21 cellular contexts compared by ENCODE assay signal in the genomic region with DNA sequence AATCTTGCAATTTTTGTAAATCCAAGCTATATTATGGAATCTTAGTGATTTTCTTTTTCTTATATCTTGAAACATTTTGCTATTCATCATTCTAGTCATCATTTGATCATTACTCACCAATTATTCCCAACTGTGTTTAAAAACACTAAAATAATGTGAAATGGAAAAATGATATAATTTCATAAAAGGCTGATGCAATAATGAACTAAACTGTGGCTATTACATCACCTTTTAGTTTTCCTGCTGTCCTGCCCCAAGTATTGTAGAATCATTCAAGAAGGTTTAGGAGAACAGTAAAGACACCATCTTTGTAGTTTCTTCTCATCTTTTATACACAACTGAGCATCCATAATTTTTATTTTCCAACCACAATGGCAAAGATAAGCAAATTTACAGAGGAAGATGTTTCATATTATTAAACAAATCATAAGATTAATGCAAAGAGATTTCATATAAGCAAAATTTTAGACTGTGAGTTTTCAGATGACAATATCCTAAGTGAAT.
DNase-seq lines count a peak whose midpoint lies in the region; ATAC-seq, FAIRE-seq and TF ChIP-seq lines count a peak whose summit lies in the region.
"Had no signal": no experiment of that assay in that cellular context is flagged by ENCODE, and none has a peak within 500 bp of the region (broad histone marks: within the 10 kb centered on the region; RNA-seq: fewer than 3 reads in every experiment).

No MANE protein-coding gene starts in this region.

- no peaks in the 10 kb centered on the region for H4K20me1 ChIP-seq in GM23248 (ENCODE audit: insufficient read depth)

- intact Hi-C loops in kidney (cut with DNase I), result no loop called here

- DNase-seq in GM23248 (peak; percentile 6), adipocyte (ENCODE audit: low read depth) (peak; percentile 32), fibroblast of the aortic adventitia (ENCODE audit: low read depth) (peak; percentile 14), epidermal melanocyte (ENCODE audit: insufficient read length, low spot score) (no peak), kidney (no peak)
- DNase-seq: C1 segment of cervical spinal cord; Calu3; CD4-positive, alpha-beta memory T cell; COR-L47; DMS53; DMS79 treated with DMSO at 0.1 percent for 48 hours; GF-D8; GOT3; H7; HCEC 1CT; HFFc6 had no signal

- H2AFZ ChIP-seq in GM23248, result no peak overlapping the region

- H3K27ac ChIP-seq in GM23248 (no peak overlapping the region), HEK293 (ENCODE audit: extremely low read depth, low read depth, low read length) (no peak overlapping the region), kidney (ENCODE audit: low read depth in 2 of 2, low read length in 2 of 2) (no peak overlapping the region)

- CTCF ChIA-PET in HEK293 (lab: Yijun Ruan, JAX), result no interaction called here

- H3K9me3 ChIP-seq in GM23248 (ENCODE audit: low read depth) (no peaks in the 10 kb centered on the region), HEK293 (ENCODE audit: control insufficient read depth, insufficient read depth, low read depth, low read length) (no peaks in the 10 kb centered on the region), adipocyte (ENCODE audit: control insufficient read depth, low read length) (no peaks in the 10 kb centered on the region), kidney (ENCODE audit: control insufficient read depth in 1 of 2, low read length in 2 of 2) (no peaks in the 10 kb centered on the region)

- H3K9me2 ChIP-seq in GM23248 (ENCODE audit: insufficient read depth), result no peaks in the 10 kb centered on the region

- H3F3A ChIP-seq in GM23248 (ENCODE audit: insufficient read depth), result no peaks in the 10 kb centered on the region

- H3K4me3 ChIP-seq in GM23248 (no peak overlapping the region), HEK293 (ENCODE audit: low read depth, low read length) (no peak overlapping the region), adipocyte (ENCODE audit: low read length) (no peak overlapping the region), fibroblast of the aortic adventitia (ENCODE audit: low read depth, low read length) (no peak overlapping the region), kidney (ENCODE audit: low read length in 2 of 2) (no peak overlapping the region)

- TF ChIP-seq CTCF in HEK293 (tag by site-specific recombination; IDR thresholded peaks at IDR 0.05) (no peak), fibroblast of the aortic adventitia (IDR thresholded peaks at IDR 0.05; ENCODE audit: insufficient read depth, low read length) (no peak), kidney (IDR thresholded peaks at IDR 0.05; ENCODE audit: borderline replicate concordance, extremely low read depth, insufficient read depth) (no peak)

- H3K4me2 ChIP-seq in GM23248 (ENCODE audit: unreplicated experiment), result no peak overlapping the region

- H3K79me2 ChIP-seq in GM23248 (ENCODE audit: insufficient read depth), result no peaks in the 10 kb centered on the region

- H3K27me3 ChIP-seq in GM23248 (replicated peaks; ENCODE audit: insufficient read depth) (no peaks in the 10 kb centered on the region), adipocyte (replicated peaks; ENCODE audit: control insufficient read depth, insufficient read depth, low read length) (no peaks in the 10 kb centered on the region)

- H3K4me1 ChIP-seq in GM23248 (ENCODE audit: insufficient read depth), result peaks cover 10% of the 10 kb centered on the region
- no peaks in the 10 kb centered on the region for H3K4me1 ChIP-seq in HEK293 (ENCODE audit: control insufficient read depth, insufficient read depth, low read length)
- peaks cover 7% of the 10 kb centered on the region for H3K4me1 ChIP-seq in adipocyte (ENCODE audit: control insufficient read depth, insufficient read depth, low read length)
- H3K4me1 ChIP-seq in kidney (ENCODE audit: control insufficient read depth in 1 of 2, insufficient read depth in 1 of 2, low read depth in 1 of 2, low read length in 2 of 2), result peaks cover 0 to 5% of the 10 kb centered on the region in 2 donors

- FAIRE-seq in kidney (lab: Jason Lieb, UNC), result no peak
- FAIRE-seq: GM12891, GM19239 had no signal

- H3K36me3 ChIP-seq in GM23248 (ENCODE audit: low read depth) (no peaks in the 10 kb centered on the region), HEK293 (ENCODE audit: control insufficient read depth in 2 of 2, insufficient read depth in 1 of 2, low read length in 2 of 2) (no peaks in the 10 kb centered on the region), adipocyte (ENCODE audit: control insufficient read depth, insufficient read depth, low read length, severe bottlenecking) (no peaks in the 10 kb centered on the region), kidney (ENCODE audit: control insufficient read depth in 1 of 2, insufficient read depth in 2 of 2, low read length in 2 of 2) (no peaks in the 10 kb centered on the region)

- H3K9ac ChIP-seq in GM23248, result no peak overlapping the region
- H3K9ac ChIP-seq in adipocyte (ENCODE audit: low read length), result no peak overlapping the region
- no peak overlapping the region for H3K9ac ChIP-seq in kidney (ENCODE audit: low read length in 2 of 2)

- in situ Hi-C loops in GM23248 (cut with MboI), result no loop called here

- ATAC-seq in HG03039 (IDR thresholded peaks at IDR 0.05; ENCODE audit: unreplicated experiment), result no peak
- ATAC-seq in GM19455 (IDR thresholded peaks at IDR 0.05; ENCODE audit: unreplicated experiment), result no peak

- POLR2A ChIA-PET in HEK293 (lab: Yijun Ruan, JAX), result no interaction called here

TF ChIP-seq in HEK293, 187 proteins besides CTCF, POLR2A, EP300 and RAD21:
- peak; percentile 93 for TF ChIP-seq ZNF510 (tag by site-specific recombination; IDR thresholded peaks at IDR 0.05; ENCODE audit: insufficient replicate concordance)
- TF ChIP-seq KLF10 (tag by site-specific recombination; IDR thresholded peaks at IDR 0.05), result no peak

Comparison
In these comparisons a context has a peak if more than half of its experiments do, and no peak if none do; other contexts are left out.
1. DNase-seq: peak in GM23248 (single experiment), adipocyte (single experiment) and fibroblast of the aortic adventitia (single experiment); none in epidermal melanocyte (single experiment) and kidney (single experiment).